Comparison of ENCODE assay signal across 12 cellular contexts in genomic region chr5:38607396-38607795, GRCh38. TPM values are rescaled to one million over a fixed set of nuclear protein-coding genes. Genes with fewer than 3 reads are reported as not detected.
DNase-seq lines count a peak whose midpoint lies in the region; ATAC-seq and TF ChIP-seq lines count a peak whose summit lies in the region.
"Had no signal": no experiment of that assay in that cellular context is flagged by ENCODE, and none has a peak within 500 bp of the region (broad histone marks: within the 10 kb centered on the region; RNA-seq: fewer than 3 reads in every experiment).

No MANE protein-coding gene starts in this region.

- intact Hi-C loops in left lung (cut with DNase I) (no loop called here), uterus (cut with DNase I; ENCODE audit: low total_unique reads) (no loop called here), spleen (cut with DNase I; ENCODE audit: low total_unique reads) (no loop called here)

- no peak for TF ChIP-seq POLR2A in uterus (IDR thresholded peaks at IDR 0.05)
- TF ChIP-seq POLR2A in spleen (IDR thresholded peaks at IDR 0.05): no peak

- H3K4me1 ChIP-seq in left lung (peaks cover 0 to 11% of the 10 kb centered on the region in 2 donors), uterus (no peaks in the 10 kb centered on the region), spleen (no peaks in the 10 kb centered on the region)
- H3K4me1 ChIP-seq: vagina had no signal

- no peaks in the 10 kb centered on the region for H3K9me3 ChIP-seq in AG04450 (ENCODE audit: control insufficient read depth, insufficient read depth, low read length)
- no peaks in the 10 kb centered on the region for H3K9me3 ChIP-seq in left lung
- H3K9me3 ChIP-seq in uterus: no peaks in the 10 kb centered on the region
- H3K9me3 ChIP-seq in spleen: no peaks in the 10 kb centered on the region
- H3K9me3 ChIP-seq: vagina had no signal

- no peaks in the 10 kb centered on the region for H3K36me3 ChIP-seq in left lung
- H3K36me3 ChIP-seq in uterus: no peaks in the 10 kb centered on the region
- H3K36me3 ChIP-seq in spleen: no peaks in the 10 kb centered on the region
- H3K36me3 ChIP-seq: vagina had no signal

- ATAC-seq in left lung (peak; percentile 71), GM18870 (IDR thresholded peaks at IDR 0.05; ENCODE audit: unreplicated experiment) (no peak), GM21576 (IDR thresholded peaks at IDR 0.05; ENCODE audit: unreplicated experiment) (no peak)

- no peak for TF ChIP-seq CTCF in AG04450 (IDR thresholded peaks at IDR 0.05; ENCODE audit: low read depth, low read length)
- no peak for TF ChIP-seq CTCF in left lung (IDR thresholded peaks at IDR 0.05)
- no peak for TF ChIP-seq CTCF in uterus (IDR thresholded peaks at IDR 0.05)
- no peak for TF ChIP-seq CTCF in spleen (IDR thresholded peaks at IDR 0.05 in 8 of 11, conservative IDR thresholded peaks at IDR 0.05 in 3 of 11)

- whole genome bisulfite sequencing in spleen, 5 donors: 21 to 43% (median 32%) methylated on average over 3 of the region's 3 CpGs

- no peak overlapping the region for H3K4me3 ChIP-seq in AG04450 (ENCODE audit: low read depth, low read length)
- H3K4me3 ChIP-seq in left lung: no peak overlapping the region
- no peak overlapping the region for H3K4me3 ChIP-seq in uterus
- no peak overlapping the region for H3K4me3 ChIP-seq in spleen
- H3K4me3 ChIP-seq: vagina had no signal

- H3K27ac ChIP-seq in AG04450 (ENCODE audit: low read depth, low read length): peak overlapping the region; percentile 66
- peak overlapping the region in 1 of 2 donors; percentile 8 for H3K27ac ChIP-seq in left lung
- no peak overlapping the region for H3K27ac ChIP-seq in uterus
- H3K27ac ChIP-seq in spleen: no peak overlapping the region
- H3K27ac ChIP-seq: vagina had no signal

- POLR2A ChIA-PET in AG04450 (lab: Yijun Ruan, JAX): interaction anchor here (0.7 to 2.4 kb wide), 7 partner anchors 9 to 166 kb away, joined by 3 to 19 read pairs (median 4); no protein-coding TSS in a partner anchor

- no peaks in the 10 kb centered on the region for H3K27me3 ChIP-seq in AG04450 (ENCODE audit: control insufficient read depth, insufficient read depth, low read length)
- H3K27me3 ChIP-seq in left lung: no peaks in the 10 kb centered on the region
- no peaks in the 10 kb centered on the region for H3K27me3 ChIP-seq in uterus
- no peaks in the 10 kb centered on the region for H3K27me3 ChIP-seq in spleen (replicated peaks in 1 of 7)
- H3K27me3 ChIP-seq: vagina had no signal

- peak; percentile 91 for DNase-seq in AG04450 (ENCODE audit: low read depth, low spot score)
- DNase-seq in HuH-7 (ENCODE audit: low spot score): peak; percentile 39
- peak; percentile 100 for DNase-seq in amniotic epithelial cell (ENCODE audit: low read depth)
- DNase-seq in left lung: no peak
- DNase-seq in uterus: no peak
- no peak for DNase-seq in spleen
- DNase-seq: KG1, posterior cingulate gyrus had no signal

- CTCF ChIA-PET in AG04450 (lab: Charles Lee): interaction anchor here (0.6 to 2.6 kb wide), 5 partner anchors 52 to 791 kb away, joined by 3 to 7 read pairs (median 4); no protein-coding TSS in a partner anchor

RNA-seq across cellular contexts. Expression of gene LIFR, which starts 51.0 kb away (rescaled TPM):
- polyA plus RNA-seq in AG04450 (2011; rRNA removed) (12.7 and 18.6 TPM in 2 replicates), spleen (1 to 10 TPM; 6.8 to 9.7 (median 7.9) TPM)
- polyA minus RNA-seq in AG04450 (2011; rRNA and poly(A)+ RNA removed): 21.1 and 39.3 TPM in 2 replicates
- total RNA-seq in left lung (10 to 100 TPM; 52.6 to 76.2 TPM), uterus (100 to 1,000 TPM; 141 to 310 (median 232) TPM), spleen (100 to 1,000 TPM in 5 of 7 donors, 10 to 100 TPM in 2; 73.0 to 191 (median 156) TPM)
- polyA plus RNA-seq: CD14-positive monocyte had no signal

Comparison
In these comparisons a context has a peak if more than half of its experiments do, and no peak if none do; other contexts are left out.
1. DNase-seq: peak in AG04450 (single experiment), HuH-7 (single experiment) and amniotic epithelial cell (single experiment); none in left lung (0 of 2), uterus (0 of 2) and spleen (single experiment).